ENCODE assay signal across 23 cellular contexts in the genomic region with DNA sequence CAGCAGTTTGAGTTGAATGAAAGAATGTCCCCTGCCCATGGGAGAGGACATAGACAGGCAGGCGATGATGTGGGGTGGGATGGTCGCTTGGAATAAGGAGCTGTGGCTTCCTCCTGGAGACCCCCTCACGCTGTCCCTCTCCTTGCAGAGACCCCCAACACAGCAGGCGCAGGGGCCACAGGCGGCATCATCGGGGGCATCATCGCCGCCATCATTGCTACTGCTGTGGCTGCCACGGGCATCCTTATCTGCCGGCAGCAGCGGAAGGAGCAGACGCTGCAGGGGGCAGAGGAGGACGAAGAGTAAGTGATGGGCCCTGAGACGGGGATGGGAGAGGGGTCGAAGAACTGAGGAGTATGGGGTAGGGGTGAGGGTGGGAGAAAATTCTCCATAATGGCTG. TPM values are rescaled to one million over a fixed set of nuclear protein-coding genes. Genes with fewer than 3 reads are reported as not detected.
DNase-seq lines count a peak whose midpoint lies in the region; ATAC-seq and TF ChIP-seq lines count a peak whose summit lies in the region.
"Had no signal": no experiment of that assay in that cellular context is flagged by ENCODE, and none has a peak within 500 bp of the region (broad histone marks: within the 10 kb centered on the region; RNA-seq: fewer than 3 reads in every experiment).

No MANE protein-coding gene starts in this region.

- no peaks in the 10 kb centered on the region for H3K27me3 Mint-ChIP-seq in brain
- H3K27me3 Mint-ChIP-seq in nephron (ENCODE audit: low read depth) = no peaks in the 10 kb centered on the region
- no peaks in the 10 kb centered on the region for H3K27me3 Mint-ChIP-seq in type B pancreatic cell
- H3K27me3 Mint-ChIP-seq in T-cell = peaks cover 3 to 8% of the 10 kb centered on the region in 2 donors

- no peak for ATAC-seq in T-cell (replicated peaks in 1 of 4)
- no peak for ATAC-seq in HG03135 (IDR thresholded peaks at IDR 0.05; ENCODE audit: unreplicated experiment)
- ATAC-seq: GM12878, HCT116, Panc1 had no signal

- no peaks in the 10 kb centered on the region for H3K4me1 Mint-ChIP-seq in brain
- peaks cover 4% of the 10 kb centered on the region for H3K4me1 Mint-ChIP-seq in nephron
- H3K4me1 Mint-ChIP-seq in type B pancreatic cell (ENCODE audit: unreplicated experiment) = peaks cover 7% of the 10 kb centered on the region
- peaks cover 0 to 4% (median 4%) of the 10 kb centered on the region in 3 donors for H3K4me1 Mint-ChIP-seq in T-cell

- H3K4me3 ChIP-seq in H7 (ENCODE audit: insufficient read depth, low read depth, low read length) = no peak overlapping the region
- H3K4me3 ChIP-seq: GM12878 had no signal

- no peaks in the 10 kb centered on the region for H3K9me3 Mint-ChIP-seq in brain
- no peaks in the 10 kb centered on the region for H3K9me3 Mint-ChIP-seq in nephron
- H3K9me3 Mint-ChIP-seq in type B pancreatic cell = no peaks in the 10 kb centered on the region
- no peaks in the 10 kb centered on the region for H3K9me3 Mint-ChIP-seq in T-cell

- CTCF ChIA-PET in T-cell (lab: Charles Lee) = no interaction called here

- peak overlapping the region in 3 of 5 experiments; percentile 48 to 61 (median 52) for H3K27ac Mint-ChIP-seq in brain
- H3K27ac Mint-ChIP-seq in nephron = peak overlapping the region in 2 of 3 experiments; percentile 12 to 15
- H3K27ac Mint-ChIP-seq in type B pancreatic cell = peak overlapping the region; percentile 48
- no peak overlapping the region for H3K27ac Mint-ChIP-seq in T-cell

- DNase-seq in H7 = peak; percentile 45
- no peak for DNase-seq in type B pancreatic cell (ENCODE audit: extremely low spot score, unreplicated experiment)
- no peak for DNase-seq in effector CD4-positive, alpha-beta T cell
- DNase-seq in T-cell = no peak
- DNase-seq: BE2C, DND-41, Kasumi-1, NCI-H1417, NCI-H1694 treated with DMSO at 0.1 percent for 48 hours, NCI-H2081 treated with DMSO at 0.1 percent for 48 hours, NCI-H2171 treated with DMSO at 0.1 percent for 48 hours, NCI-H524 treated with DMSO at 0.1 percent for 48 hours, NCI-H82, SIG-M5, SK-N-SH had no signal

- no peaks in the 10 kb centered on the region for H3K27me3 ChIP-seq in H7 (ENCODE audit: control insufficient read depth, insufficient read depth, low read length)
- H3K27me3 ChIP-seq: BE2C had no signal

- POLR2A ChIA-PET in T-cell (lab: Charles Lee) = no interaction called here

- peaks cover 16% of the 10 kb centered on the region for H3K36me3 Mint-ChIP-seq in brain
- peaks cover 34% of the 10 kb centered on the region for H3K36me3 Mint-ChIP-seq in nephron (ENCODE audit: low read depth)
- H3K36me3 Mint-ChIP-seq in type B pancreatic cell = peaks cover 9% of the 10 kb centered on the region
- no peaks in the 10 kb centered on the region for H3K36me3 Mint-ChIP-seq in T-cell

- TF ChIP-seq CTCF in brain (conservative IDR thresholded peaks at IDR 0.05) (no peak), nephron (IDR thresholded peaks at IDR 0.05; ENCODE audit: unreplicated experiment in 3 of 3) (no peak), type B pancreatic cell (conservative IDR thresholded peaks at IDR 0.05) (no peak)

- H3K36me3 ChIP-seq in H7 (replicated peaks; ENCODE audit: control insufficient read depth, insufficient read depth, low read length) = peaks cover 15% of the 10 kb centered on the region
- H3K36me3 ChIP-seq: BE2C had no signal

- no peak overlapping the region for H3K4me3 Mint-ChIP-seq in brain
- H3K4me3 Mint-ChIP-seq in nephron = no peak overlapping the region
- H3K4me3 Mint-ChIP-seq in type B pancreatic cell = no peak overlapping the region
- H3K4me3 Mint-ChIP-seq in T-cell = no peak overlapping the region

RNA-seq across cellular contexts. Expression of gene TOMM40, which starts 9.0 kb away (rescaled TPM):
- total RNA-seq in H7 (2014; rRNA removed; shearing (Covaris generic)) = 160 and 204 TPM in 2 replicates
- polyA plus RNA-seq in brain (ENCODE audit: insufficient read depth, low read depth, low replicate concordance) = 61.1 TPM
- total RNA-seq in type B pancreatic cell (ENCODE audit: low replicate concordance) (75.1 and 77.8 TPM in 2 replicates), T-cell (10 to 100 TPM; 32.1 to 47.5 (median 41.5) TPM)

RNA-seq across cellular contexts. Expression of gene APOE, which starts 23.5 kb away (rescaled TPM):
- 826 and 994 TPM in 2 replicates for total RNA-seq in H7 (2014; rRNA removed; shearing (Covaris generic))
- 407 TPM for polyA plus RNA-seq in brain (ENCODE audit: insufficient read depth, low read depth, low replicate concordance)
- total RNA-seq in type B pancreatic cell (ENCODE audit: low replicate concordance) (168 and 209 TPM in 2 replicates), T-cell (1 to 10 TPM; 2.0 to 9.5 (median 6.8) TPM)

RNA-seq across cellular contexts. Expression of gene APOC1, which starts 32.3 kb away (rescaled TPM):
- 65.6 and 139 TPM in 2 replicates for total RNA-seq in H7 (2014; rRNA removed; shearing (Covaris generic))
- 46.6 TPM for polyA plus RNA-seq in brain (ENCODE audit: insufficient read depth, low read depth, low replicate concordance)
- total RNA-seq in type B pancreatic cell (ENCODE audit: low replicate concordance) (76.3 and 145 TPM in 2 replicates), T-cell (1 to 10 TPM in 3 of 5 donors, not detected in 2; 2.8 to 8.5 (median 3.9) TPM)

RNA-seq across cellular contexts. Expression of gene NECTIN2, which starts 36.0 kb away (rescaled TPM):
- 152 and 207 TPM in 2 replicates for total RNA-seq in H7 (2014; rRNA removed; shearing (Covaris generic))
- polyA plus RNA-seq in brain (ENCODE audit: insufficient read depth, low read depth, low replicate concordance) = 49.8 TPM
- total RNA-seq in type B pancreatic cell (ENCODE audit: low replicate concordance) = 123 and 203 TPM in 2 replicates
- 1 to 10 TPM in 4 of 5 donors, under 1 TPM in 1; 0.30 to 1.8 (median 1.4) TPM for total RNA-seq in T-cell

RNA-seq across cellular contexts. Expression of gene APOC4, which starts 60.0 kb away (rescaled TPM):
- not detected in 2 replicates for total RNA-seq in H7 (2014; rRNA removed; shearing (Covaris generic))
- polyA plus RNA-seq in brain (ENCODE audit: insufficient read depth, low read depth, low replicate concordance) = not detected
- not detected in 2 replicates for total RNA-seq in type B pancreatic cell (ENCODE audit: low replicate concordance)
- total RNA-seq in T-cell = not detected
- total RNA-seq: A673, GM12878, MCF 10A had no signal
- polyA plus RNA-seq: GM12878, SK-N-SH had no signal

Comparison
In these comparisons a context has a peak if more than half of its experiments do, and no peak if none do; other contexts are left out.
1. H3K27ac Mint-ChIP-seq: peak in brain (3 of 5), nephron (2 of 3) and type B pancreatic cell (single experiment); none in T-cell (0 of 2).
2. RNA of gene APOE, which starts 23.5 kb away (total RNA-seq): 826 to 994 TPM in H7 and 168 to 209 TPM in type B pancreatic cell; 2.0 to 9.5 TPM in T-cell; every median in the first group is over 10 times any median in the second.